8 cellular contexts compared by ENCODE assay signal in genomic region chr1:191174298-191174697, GRCh38.
DNase-seq lines count a peak whose midpoint lies in the region; ATAC-seq and TF ChIP-seq lines count a peak whose summit lies in the region.
"Had no signal": no experiment of that assay in that cellular context is flagged by ENCODE, and none has a peak within 500 bp of the region (broad histone marks: within the 10 kb centered on the region; RNA-seq: fewer than 3 reads in every experiment).

No MANE protein-coding gene starts in this region.

- TF ChIP-seq CTCF in osteocyte (IDR thresholded peaks at IDR 0.05), result no peak

- H3K4me3 Mint-ChIP-seq in osteocyte (ENCODE audit: unreplicated experiment), result peak overlapping the region; percentile 41

- peak overlapping the region; percentile 72 for H3K27ac Mint-ChIP-seq in osteocyte (ENCODE audit: unreplicated experiment)

- DNase-seq in MV-4-11 (lab: John Stamatoyannopoulos, UW), result peak; percentile 91
- no peak for DNase-seq in osteocyte (ENCODE audit: extremely low spot score, unreplicated experiment)
- no peak for DNase-seq in stimulated activated CD4-positive, alpha-beta T cell treated with anti-CD3 and anti-CD28 coated beads, Interleukin-4, amount 100 ng/mL, for 1 hour
- DNase-seq in cerebellum (ENCODE audit: low spot score), result no peak
- DNase-seq in OCI-M2 (lab: John Stamatoyannopoulos, UW; ENCODE audit: unreplicated experiment), result no peak
- DNase-seq: activated CD4-positive, alpha-beta T cell treated with anti-CD3 and anti-CD28 coated beads for 1 hour had no signal

- H3K4me1 Mint-ChIP-seq in osteocyte (ENCODE audit: unreplicated experiment), result peaks cover 16% of the 10 kb centered on the region

- no peaks in the 10 kb centered on the region for H3K9me3 Mint-ChIP-seq in osteocyte (ENCODE audit: unreplicated experiment)

- ATAC-seq in GM19035 (IDR thresholded peaks at IDR 0.05; ENCODE audit: unreplicated experiment), result peak; percentile 98
- ATAC-seq in HG02852 (IDR thresholded peaks at IDR 0.05; ENCODE audit: unreplicated experiment), result peak; percentile 99

- no peaks in the 10 kb centered on the region for H3K27me3 Mint-ChIP-seq in osteocyte (ENCODE audit: unreplicated experiment)

- H3K36me3 Mint-ChIP-seq in osteocyte (ENCODE audit: unreplicated experiment), result no peaks in the 10 kb centered on the region
